Comparison of ENCODE assay signal across 27 cellular contexts in the genomic region with DNA sequence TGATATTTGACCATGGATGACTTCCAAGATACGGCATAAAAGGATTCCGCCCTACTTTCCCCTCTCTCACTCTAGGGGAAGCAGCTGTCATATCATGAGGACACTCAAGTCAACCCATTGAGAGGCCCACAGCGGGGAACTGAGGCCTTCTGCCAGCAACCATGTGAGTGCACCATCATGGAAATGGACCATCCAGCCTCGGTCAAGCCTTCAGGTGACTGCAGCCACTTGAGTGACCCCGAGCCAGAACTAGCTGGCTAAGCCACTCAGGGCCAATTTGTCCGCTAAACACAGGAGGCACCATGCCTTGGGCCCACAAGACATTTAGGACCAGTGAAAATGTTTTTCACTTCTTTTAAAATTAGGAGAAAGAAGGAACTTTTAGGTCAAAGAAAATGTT. TPM values are rescaled to one million over a fixed set of nuclear protein-coding genes. Genes with fewer than 3 reads are reported as not detected.
"Had no signal": no experiment of that assay in that cellular context is flagged by ENCODE, and none has a peak within 500 bp of the region (broad histone marks: within the 10 kb centered on the region; RNA-seq: fewer than 3 reads in every experiment).

No MANE protein-coding gene starts in this region.

- H3K4me1 ChIP-seq: gastrocnemius medialis, left lung, psoas muscle, tibial nerve, upper lobe of left lung had no signal

- ATAC-seq: esophagus mucosa; gastrocnemius medialis; left lung; naive thymus-derived CD4-positive, alpha-beta T cell; psoas muscle; right cardiac atrium; stimulated activated naive B cell treated with anti-CD40 and anti-IgM and Interleukin-4, amounts not matched to agents 10 μg/mL and 1 μg/mL and 100 μg/mL, for 72 hours had no signal

- H3K27ac ChIP-seq: epithelial cell of prostate, gastrocnemius medialis, left lung, neural progenitor cell, psoas muscle, thoracic aorta, tibial nerve, upper lobe of left lung had no signal

- H3K27ac Mint-ChIP-seq: naive thymus-derived CD4-positive, alpha-beta T cell; nephron; neural progenitor cell; stimulated activated naive B cell treated with anti-CD40 and anti-IgM and Interleukin-4, amounts not matched to agents 10 μg/mL and 1 μg/mL and 100 μg/mL, for 72 hours; stimulated activated naive CD8-positive, alpha-beta T cell treated with anti-CD3 and anti-CD28 coated beads, Interleukin-15, Interleukin-2, amounts not matched to agents 100 ng/mL and 50 ng/mL, for 24 hours had no signal

- H2AFZ ChIP-seq: neural progenitor cell had no signal

- H3K36me3 Mint-ChIP-seq: naive thymus-derived CD4-positive, alpha-beta T cell; neural progenitor cell; stimulated activated naive B cell treated with anti-CD40 and anti-IgM and Interleukin-4, amounts not matched to agents 10 μg/mL and 1 μg/mL and 100 μg/mL, for 72 hours had no signal

- H3K27me3 ChIP-seq: dorsolateral prefrontal cortex, upper lobe of left lung had no signal

- H3K4me3 ChIP-seq: dorsolateral prefrontal cortex, gastrocnemius medialis, left lung, neural progenitor cell, psoas muscle, thoracic aorta, tibial nerve, upper lobe of left lung had no signal

- H3K9ac ChIP-seq: neural progenitor cell had no signal

- H3K4me3 Mint-ChIP-seq: naive thymus-derived CD4-positive, alpha-beta T cell; nephron; stimulated activated naive B cell treated with anti-CD40 and anti-IgM and Interleukin-4, amounts not matched to agents 10 μg/mL and 1 μg/mL and 100 μg/mL, for 72 hours; stimulated activated naive CD8-positive, alpha-beta T cell treated with anti-CD3 and anti-CD28 coated beads, Interleukin-15, Interleukin-2, amounts not matched to agents 100 ng/mL and 50 ng/mL, for 24 hours had no signal

- H3K4me2 ChIP-seq: neural progenitor cell had no signal

- H3K36me3 ChIP-seq: gastrocnemius medialis, left lung, neural progenitor cell, thoracic aorta, tibial nerve, upper lobe of left lung had no signal

- H3K9me3 ChIP-seq: gastrocnemius medialis, left lung, psoas muscle, thoracic aorta, tibial nerve, upper lobe of left lung had no signal

- H3K9me3 Mint-ChIP-seq: naive thymus-derived CD4-positive, alpha-beta T cell; nephron; neural progenitor cell; stimulated activated naive B cell treated with anti-CD40 and anti-IgM and Interleukin-4, amounts not matched to agents 10 μg/mL and 1 μg/mL and 100 μg/mL, for 72 hours; stimulated activated naive CD8-positive, alpha-beta T cell treated with anti-CD3 and anti-CD28 coated beads, Interleukin-15, Interleukin-2, amounts not matched to agents 100 ng/mL and 50 ng/mL, for 24 hours had no signal

- DNase-seq: effector CD4-positive, alpha-beta T cell; foreskin fibroblast; gastrocnemius medialis; left lung; mesendoderm; midbrain; naive thymus-derived CD4-positive, alpha-beta T cell; psoas muscle; right cardiac atrium; small intestine; stimulated activated CD4-positive, alpha-beta T cell treated with anti-CD3 and anti-CD28 coated beads, Interleukin-15, amount 100 ng/mL, for 24 hours; stimulated activated CD4-positive, alpha-beta T cell treated with anti-CD3 and anti-CD28 coated beads, Interleukin-2, amount 100 ng/mL, for 48 hours; stimulated activated naive B cell treated with anti-CD40 and anti-IgM and Interleukin-4, amounts not matched to agents 10 μg/mL and 1 μg/mL and 100 μg/mL, for 72 hours; upper lobe of left lung had no signal

RNA-seq across cellular contexts. Expression of a gene that starts 11.1 kb away (rescaled TPM):
- total RNA-seq: gastrocnemius medialis; glomerular endothelial cell; lung microvascular endothelial cell; naive thymus-derived CD4-positive, alpha-beta T cell; osteoblast; psoas muscle; right cardiac atrium; thoracic aorta had no signal
- polyA plus RNA-seq: naive thymus-derived CD4-positive, alpha-beta T cell; right cardiac atrium; small intestine had no signal

RNA-seq across cellular contexts. Expression of a gene that starts 15.8 kb away (rescaled TPM):
- total RNA-seq: gastrocnemius medialis; glomerular endothelial cell; left lung; lung microvascular endothelial cell; naive thymus-derived CD4-positive, alpha-beta T cell; osteoblast; psoas muscle; right cardiac atrium; thoracic aorta; tibial nerve; upper lobe of left lung had no signal
- polyA plus RNA-seq: naive thymus-derived CD4-positive, alpha-beta T cell; psoas muscle; right cardiac atrium had no signal

RNA-seq across cellular contexts. Expression of a gene that starts 37.2 kb away (rescaled TPM):
- total RNA-seq: gastrocnemius medialis; lung microvascular endothelial cell; naive thymus-derived CD4-positive, alpha-beta T cell; osteoblast; psoas muscle; right cardiac atrium had no signal
- polyA plus RNA-seq: naive thymus-derived CD4-positive, alpha-beta T cell; right cardiac atrium had no signal

RNA-seq across cellular contexts. Expression of a gene that starts 49.0 kb away (rescaled TPM):
- total RNA-seq: naive thymus-derived CD4-positive, alpha-beta T cell; osteoblast; renal cortical epithelial cell had no signal
- polyA plus RNA-seq: keratinocyte; naive thymus-derived CD4-positive, alpha-beta T cell had no signal
